ENCODE assay signal across 22 cellular contexts in the genomic region with DNA sequence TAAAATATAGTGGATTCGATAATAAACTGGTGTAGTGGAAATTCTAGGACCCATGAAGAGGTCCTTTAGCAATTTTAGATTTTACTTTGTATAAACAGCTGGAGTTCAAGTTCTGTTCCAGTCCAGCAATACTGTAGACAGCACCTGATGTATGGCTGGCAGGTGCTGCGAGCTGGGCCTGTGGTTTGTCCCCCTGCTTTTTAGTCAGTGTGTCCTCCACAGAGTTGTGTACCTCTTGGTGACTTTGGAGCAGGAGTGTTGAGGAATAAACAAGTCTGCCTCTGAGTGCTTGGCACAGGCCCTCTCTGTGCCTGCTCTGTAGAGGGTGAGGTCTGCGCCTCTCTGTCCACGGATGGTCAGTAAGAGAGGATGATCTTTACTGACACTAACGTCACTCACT. TPM values are rescaled to one million over a fixed set of nuclear protein-coding genes. Genes with fewer than 3 reads are reported as not detected.
DNase-seq lines count a peak whose midpoint lies in the region; ATAC-seq, FAIRE-seq and TF ChIP-seq lines count a peak whose summit lies in the region.
"Had no signal": no experiment of that assay in that cellular context is flagged by ENCODE, and none has a peak within 500 bp of the region (broad histone marks: within the 10 kb centered on the region; RNA-seq: fewer than 3 reads in every experiment).

No MANE protein-coding gene starts in this region.

- peaks cover 66% of the 10 kb centered on the region for H3K36me3 Mint-ChIP-seq in MCF 10A (ENCODE audit: insufficient read depth, unreplicated experiment)
- peaks cover 4% of the 10 kb centered on the region for H3K36me3 Mint-ChIP-seq in T-helper 17 cell (ENCODE audit: low read depth)

- POLR2A ChIA-PET in MCF 10A (lab: Yijun Ruan, JAX) (interaction anchor here (1.5 to 2.1 kb wide), 2 partner anchors 8 to 13 kb away, joined by 4 to 20 read pairs; partner anchors contain the start of gene STX16), H1 (lab: Charles Lee; ENCODE audit: partially characterized antibody) (interaction anchor here (1.1 to 3.0 kb wide), 4 partner anchors 12 to 35 kb away, joined by 3 to 15 read pairs (median 4); partner anchors contain the start of gene STX16)

- H3K9me3 ChIP-seq in breast epithelium (no peaks in the 10 kb centered on the region), T-helper 17 cell (ENCODE audit: control insufficient read depth, low read length, poor library complexity, severe bottlenecking) (no peaks in the 10 kb centered on the region), H1 (ENCODE audit: insufficient read depth in 2 of 2, low read depth in 1 of 2, low read length in 1 of 2) (no peaks in the 10 kb centered on the region)
- H3K9me3 ChIP-seq: BLaER1 treated with 17β-estradiol and CSF1 and Interleukin-3, amounts not matched to agents 10 nM and 100 nM; sigmoid colon had no signal

- FAIRE-seq in H1 (lab: Jason Lieb, UNC), result no peak
- FAIRE-seq: G401.6 had no signal

- no peak for TF ChIP-seq RAD21 in H1 (IDR thresholded peaks at IDR 0.05 in 1 of 2, conservative IDR thresholded peaks at IDR 0.05 in 1 of 2; ENCODE audit: low read depth in 2 of 2, low read length in 2 of 2)

- H3K9me3 Mint-ChIP-seq in MCF 10A (ENCODE audit: unreplicated experiment), result no peaks in the 10 kb centered on the region
- H3K9me3 Mint-ChIP-seq: endodermal cell; natural killer cell treated with Interleukin-12 subunit alpha and Interleukin-12 subunit beta and Interleukin-15 and Interleukin-18, amount 100 ng/mL, for 72 hours; stimulated activated naive B cell treated with anti-CD40 and anti-IgM and Interleukin-4, amounts not matched to agents 10 μg/mL and 1 μg/mL and 100 μg/mL, for 72 hours had no signal

- intact Hi-C loops in MCF 10A (cut with micrococcal nuclease), result no loop called here
- intact Hi-C loops in breast epithelium (cut with DNase I; ENCODE audit: low total_unique reads), result no loop called here

- TF ChIP-seq EP300 in H1 (IDR thresholded peaks at IDR 0.05; ENCODE audit: borderline replicate concordance in 1 of 2, low read depth in 2 of 2, low read length in 2 of 2), result no peak

- H3K27ac Mint-ChIP-seq in MCF 10A (ENCODE audit: low read depth, unreplicated experiment), result peak overlapping the region; percentile 16
- peak overlapping the region; percentile 67 for H3K27ac Mint-ChIP-seq in T-helper 17 cell
- H3K27ac Mint-ChIP-seq: endodermal cell; natural killer cell treated with Interleukin-12 subunit alpha and Interleukin-12 subunit beta and Interleukin-15 and Interleukin-18, amount 100 ng/mL, for 72 hours; stimulated activated naive B cell treated with anti-CD40 and anti-IgM and Interleukin-4, amounts not matched to agents 10 μg/mL and 1 μg/mL and 100 μg/mL, for 72 hours had no signal

- H3K4me3 ChIP-seq in breast epithelium, result no peak overlapping the region
- H3K4me3 ChIP-seq in H1 (ENCODE audit: extremely low read depth in 1 of 4, insufficient read depth in 2 of 4, low read depth in 3 of 4, low read length in 4 of 4), result no peak overlapping the region
- H3K4me3 ChIP-seq: BLaER1 treated with 17β-estradiol and CSF1 and Interleukin-3, amounts not matched to agents 10 nM and 100 nM; coronary artery; sigmoid colon had no signal

- ATAC-seq in T-helper 17 cell, result no peak
- ATAC-seq: natural killer cell treated with Interleukin-12 subunit alpha and Interleukin-12 subunit beta and Interleukin-15 and Interleukin-18, amount 100 ng/mL, for 72 hours; stimulated activated naive B cell treated with anti-CD40 and anti-IgM and Interleukin-4, amounts not matched to agents 10 μg/mL and 1 μg/mL and 100 μg/mL, for 72 hours had no signal

- DNase-seq in MCF 10A (ENCODE audit: unreplicated experiment) (no peak), breast epithelium (ENCODE audit: low spot score in 2 of 2) (no peak), T-helper 17 cell (no peak), H1 (ENCODE audit: low read depth in 1 of 2, low spot score in 2 of 2) (peak in 1 of 2 experiments; percentile 43), HUDEP-2 (lab: John Stamatoyannopoulos, UW; ENCODE audit: unreplicated experiment in 76 of 76) (no peak), NCI-H2107 (lab: John Stamatoyannopoulos, UW) (no peak), NCI-H2171 treated with DMSO at 0.1 percent for 48 hours (lab: John Stamatoyannopoulos, UW) (no peak)
- no peak for DNase-seq in stimulated activated CD4-positive, alpha-beta T cell treated with anti-CD3 and anti-CD28 coated beads, Interleukin-1b, Interleukin-23, amount 100 ng/mL, for 48 hours
- DNase-seq: activated CD8-positive, alpha-beta memory T cell treated with anti-CD3 and anti-CD28 coated beads for 24 hours; brain microvascular endothelial cell; DMS 273 treated with DMSO at 0.1 percent for 48 hours; endodermal cell; KBM-7; MV-4-11; NCI-H2029; NCI-H446 treated with DMSO at 0.1 percent for 48 hours; sigmoid colon; stimulated activated naive B cell treated with anti-CD40 and anti-IgM and Interleukin-4, amounts not matched to agents 10 μg/mL and 1 μg/mL and 100 μg/mL, for 72 hours had no signal

- no peaks in the 10 kb centered on the region for H3K36me3 ChIP-seq in breast epithelium
- peaks cover 0 to 37% (median 1%) of the 10 kb centered on the region in 4 experiments; a peak in 5 of 8 replicates for H3K36me3 ChIP-seq in H1 (ENCODE audit: control insufficient read depth in 2 of 4, insufficient read depth in 4 of 4, low read length in 3 of 4)

- peaks cover 9% of the 10 kb centered on the region for H3K79me1 ChIP-seq in H1 (ENCODE audit: low read depth, low read length)

- no peaks in the 10 kb centered on the region for H3K27me3 Mint-ChIP-seq in MCF 10A (ENCODE audit: insufficient read depth, unreplicated experiment)
- H3K27me3 Mint-ChIP-seq in T-helper 17 cell, result no peaks in the 10 kb centered on the region
- H3K27me3 Mint-ChIP-seq: natural killer cell treated with Interleukin-12 subunit alpha and Interleukin-12 subunit beta and Interleukin-15 and Interleukin-18, amount 100 ng/mL, for 72 hours; stimulated activated naive B cell treated with anti-CD40 and anti-IgM and Interleukin-4, amounts not matched to agents 10 μg/mL and 1 μg/mL and 100 μg/mL, for 72 hours had no signal

- TF ChIP-seq CTCF in MCF 10A (IDR thresholded peaks at IDR 0.05; ENCODE audit: unreplicated experiment), result no peak
- no peak for TF ChIP-seq CTCF in breast epithelium (IDR thresholded peaks at IDR 0.05)
- TF ChIP-seq CTCF in H1 (IDR thresholded peaks at IDR 0.05; ENCODE audit: control extremely low read depth in 1 of 3, insufficient read depth in 1 of 3, low read depth in 1 of 3, low read length in 3 of 3), result no peak

- H3K27me3 ChIP-seq in breast epithelium (no peaks in the 10 kb centered on the region), H1 (replicated peaks in 1 of 4; ENCODE audit: control insufficient read depth in 3 of 4, extremely low read depth in 1 of 4, insufficient read depth in 3 of 4, low read length in 3 of 4) (no peaks in the 10 kb centered on the region)
- H3K27me3 ChIP-seq: BLaER1 treated with 17β-estradiol and CSF1 and Interleukin-3, amounts not matched to agents 10 nM and 100 nM; brain microvascular endothelial cell; sigmoid colon had no signal

- no peak overlapping the region for H3K23ac ChIP-seq in H1 (ENCODE audit: insufficient read length)

- H2BK120ac ChIP-seq in H1 (replicated peaks; ENCODE audit: low read depth, low read length), result no peak overlapping the region

- H2AFZ ChIP-seq in H1 (ENCODE audit: low read length), result no peak overlapping the region

- no peak overlapping the region for H3K27ac ChIP-seq in breast epithelium
- no peak overlapping the region for H3K27ac ChIP-seq in H1 (ENCODE audit: low read depth, low read length)
- H3K27ac ChIP-seq: BLaER1 treated with 17β-estradiol and CSF1 and Interleukin-3, amounts not matched to agents 10 nM and 100 nM; brain microvascular endothelial cell; coronary artery; sigmoid colon had no signal

- peaks cover 15 to 78% of the 10 kb centered on the region in 2 experiments for H3K79me2 ChIP-seq in H1 (ENCODE audit: control insufficient read depth in 1 of 2, insufficient read depth in 2 of 2, low read length in 2 of 2)

- no peak overlapping the region for H3K4me3 Mint-ChIP-seq in MCF 10A (ENCODE audit: unreplicated experiment)
- H3K4me3 Mint-ChIP-seq in T-helper 17 cell, result no peak overlapping the region
- H3K4me3 Mint-ChIP-seq: endodermal cell; natural killer cell treated with Interleukin-12 subunit alpha and Interleukin-12 subunit beta and Interleukin-15 and Interleukin-18, amount 100 ng/mL, for 72 hours; stimulated activated naive B cell treated with anti-CD40 and anti-IgM and Interleukin-4, amounts not matched to agents 10 μg/mL and 1 μg/mL and 100 μg/mL, for 72 hours had no signal

- H4K5ac ChIP-seq in H1 (ENCODE audit: insufficient read length, low read depth, low read length), result no peak overlapping the region

- H2BK20ac ChIP-seq in H1 (ENCODE audit: low read length), result peak overlapping the region; percentile 38; the same call in 1 of the 2 replicates

- TF ChIP-seq POLR2A in breast epithelium (IDR thresholded peaks at IDR 0.05) (no peak), H1 (IDR thresholded peaks at IDR 0.05; ENCODE audit: control extremely low read depth in 1 of 2, low read depth in 2 of 2, low read length in 2 of 2) (no peak)

- H3K56ac ChIP-seq in H1 (replicated peaks; ENCODE audit: insufficient read length, low read depth, low read length), result no peak overlapping the region

- H3K4me1 ChIP-seq in breast epithelium, result no peaks in the 10 kb centered on the region
- peaks cover 11 to 37% (median 26%) of the 10 kb centered on the region in 4 experiments for H3K4me1 ChIP-seq in H1 (replicated peaks in 1 of 4; ENCODE audit: control insufficient read depth in 3 of 4, insufficient read depth in 4 of 4, low read length in 3 of 4)

- CTCF ChIA-PET in MCF 10A (lab: Yijun Ruan, JAX) (no interaction called here), H1 (lab: Charles Lee; ENCODE audit: partially characterized antibody) (interaction anchor here (1.1 to 1.8 kb wide), 3 partner anchors 27 to 183 kb away, joined by 4 to 8 read pairs (median 5); no protein-coding TSS in a partner anchor)

- no peak overlapping the region for H3K14ac ChIP-seq in H1 (ENCODE audit: insufficient read length)

- H4K91ac ChIP-seq in H1 (replicated peaks; ENCODE audit: insufficient read length, low read length), result peak overlapping the region; percentile 29

- H3K9ac ChIP-seq in H1 (replicated peaks in 1 of 4; ENCODE audit: extremely low read depth in 1 of 4, low read depth in 3 of 4, low read length in 3 of 4), result no peak overlapping the region

- H3K4me1 Mint-ChIP-seq in MCF 10A (ENCODE audit: insufficient read depth, unreplicated experiment) (no peaks in the 10 kb centered on the region), T-helper 17 cell (peaks cover 32% of the 10 kb centered on the region)

- H3K23me2 ChIP-seq in H1 (ENCODE audit: low read depth, low read length), result no peaks in the 10 kb centered on the region

- H2BK12ac ChIP-seq in H1 (ENCODE audit: low read depth, low read length), result peak overlapping the region; percentile 89; the same call in 1 of the 2 replicates

- 94% methylated on average over 5 of the region's 5 CpGs; no CpG with 5 or more reads in 1 of the 2 experiments for WGBS in H1 (ENCODE audit: extremely low coverage in 1 of 2, insufficient coverage in 1 of 2, insufficient read length in 1 of 2, insufficient replicate concordance in 2 of 2, low coverage in 1 of 2, low lambda C conversion rate in 2 of 2, missing lambda C conversion rate in 1 of 2), 2 experiments

- H4K8ac ChIP-seq in H1 (ENCODE audit: extremely low read depth, insufficient read depth, low read length), result no peak overlapping the region

- no peak overlapping the region for H3K4ac ChIP-seq in H1 (replicated peaks; ENCODE audit: insufficient read length, low read depth, low read length)

- no TSS peak for BruUV-seq in MCF 10A (replicated peaks; lab: Mats Ljungman, UMichigan)

- no peak overlapping the region for H2BK15ac ChIP-seq in H1 (ENCODE audit: low read length)

- H4K20me1 ChIP-seq in H1 (replicated peaks in 1 of 2; ENCODE audit: control insufficient read depth in 1 of 2, insufficient read depth in 2 of 2, low read length in 2 of 2), result no peaks in the 10 kb centered on the region

- H3K18ac ChIP-seq in H1 (ENCODE audit: extremely low read depth, low read length), result peak overlapping the region; percentile 64; the same call in 1 of the 2 replicates

- H3K4me2 ChIP-seq in H1 (ENCODE audit: insufficient read depth in 1 of 2, low read depth in 2 of 2, low read length in 2 of 2), result no peak overlapping the region
- H3K4me2 ChIP-seq: BLaER1 treated with 17β-estradiol and CSF1 and Interleukin-3, amounts not matched to agents 10 nM and 100 nM had no signal

- H2BK5ac ChIP-seq in H1 (ENCODE audit: low read depth, low read length), result peak overlapping the region; percentile 84; the same call in 1 of the 2 replicates

- peak overlapping the region; percentile 95 for H2AK5ac ChIP-seq in H1 (ENCODE audit: low read depth, low read length)

RNA-seq across cellular contexts. Expression of gene STX16, which starts 13.8 kb away (rescaled TPM):
- 93.3 and 108 TPM in 2 replicates for total RNA-seq in MCF 10A (2022)
- 10 to 100 TPM; 54.4 to 76.5 (median 74.4) TPM for total RNA-seq in breast epithelium
- 100 to 1,000 TPM; 161 to 167 TPM for total RNA-seq in T-helper 17 cell
- 61.6 and 64.4 TPM in 2 replicates for total RNA-seq in H1 (2021; fragmentation: NEBNext Ultra II Directional; extraction: Animal tissue kit (Norgen Biotek cat#: 25700))
- polyA plus RNA-seq in H1 (2011; rRNA removed), result 45.2 and 45.3 TPM in 2 replicates
- 87.2 TPM for polyA plus RNA-seq in H1 (2011; cell fraction: cytosol; rRNA removed)
- 65.1 TPM for polyA plus RNA-seq in H1 (2011; cell fraction: nucleus; rRNA removed)
- 67.7 to 88.0 TPM (median 78.0 TPM) in 4 replicates for polyA plus RNA-seq in H1 (2012, experiment 1 of 2)
- polyA plus RNA-seq in H1 (2012, experiment 2 of 2), result 9.0 TPM
- 60.8 TPM for polyA plus RNA-seq in H1 (2013, experiment 1 of 2)
- 50.5 TPM for polyA plus RNA-seq in H1 (2013, experiment 2 of 2)
- polyA minus RNA-seq in H1 (2011; rRNA and poly(A)+ RNA removed), result 45.0 and 48.5 TPM in 2 replicates
- 32.7 TPM for polyA minus RNA-seq in H1 (2011; cell fraction: cytosol; rRNA and poly(A)+ RNA removed)
- polyA minus RNA-seq in H1 (2011; cell fraction: nucleus; rRNA and poly(A)+ RNA removed), result 46.7 TPM

RNA-seq across cellular contexts. Expression of gene NPEPL1, which starts 27.7 kb away (rescaled TPM):
- total RNA-seq in MCF 10A (2022), result 23.4 and 25.8 TPM in 2 replicates
- 10 to 100 TPM; 26.8 to 35.7 (median 30.8) TPM for total RNA-seq in breast epithelium
- total RNA-seq in T-helper 17 cell, result 10 to 100 TPM; 59.2 to 64.8 TPM
- total RNA-seq in H1 (2021; fragmentation: NEBNext Ultra II Directional; extraction: Animal tissue kit (Norgen Biotek cat#: 25700)), result 26.7 and 26.8 TPM in 2 replicates
- 12.4 and 26.3 TPM in 2 replicates for polyA plus RNA-seq in H1 (2011; rRNA removed)
- 20.2 TPM for polyA plus RNA-seq in H1 (2011; cell fraction: cytosol; rRNA removed)
- 166 TPM for polyA plus RNA-seq in H1 (2011; cell fraction: nucleus; rRNA removed)
- polyA plus RNA-seq in H1 (2012, experiment 1 of 2), result 30.4 to 43.7 TPM (median 40.6 TPM) in 4 replicates
- 20.7 TPM for polyA plus RNA-seq in H1 (2012, experiment 2 of 2)
- polyA plus RNA-seq in H1 (2013, experiment 1 of 2), result 16.9 TPM
- 14.3 TPM for polyA plus RNA-seq in H1 (2013, experiment 2 of 2)
- polyA minus RNA-seq in H1 (2011; rRNA and poly(A)+ RNA removed), result 7.0 and 9.4 TPM in 2 replicates
- 9.7 TPM for polyA minus RNA-seq in H1 (2011; cell fraction: cytosol; rRNA and poly(A)+ RNA removed)
- 37.9 TPM for polyA minus RNA-seq in H1 (2011; cell fraction: nucleus; rRNA and poly(A)+ RNA removed)
